35 cellular contexts compared by ENCODE assay signal in the genomic region with DNA sequence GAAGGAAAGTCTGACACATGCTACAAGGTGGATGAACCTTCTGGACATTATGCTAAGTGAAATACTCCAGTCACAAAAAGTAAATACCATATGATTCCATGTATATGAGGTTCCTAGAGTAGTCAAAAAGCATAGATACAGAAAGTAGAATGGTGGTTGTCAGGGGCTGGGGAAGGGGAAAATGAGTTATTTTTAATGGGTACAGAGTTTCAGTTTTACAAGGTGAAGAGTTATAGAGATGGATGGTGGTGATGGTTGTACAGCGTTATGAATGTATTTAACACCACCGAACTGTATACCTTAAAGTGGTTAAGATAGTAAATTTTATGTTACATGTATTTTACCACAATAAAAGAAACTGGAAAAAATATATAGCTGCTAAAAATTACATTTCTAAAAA. TPM values are rescaled to one million over a fixed set of nuclear protein-coding genes. Genes with fewer than 3 reads are reported as not detected.
"Had no signal": no experiment of that assay in that cellular context is flagged by ENCODE, and none has a peak within 500 bp of the region (broad histone marks: within the 10 kb centered on the region; RNA-seq: fewer than 3 reads in every experiment).

No MANE protein-coding gene starts in this region.

- H3K27me3 Mint-ChIP-seq: activated B cell treated with CpG ODN at 0.5 μM for 24 hours; activated CD8-positive, alpha-beta T cell treated with anti-CD3 and anti-CD28 coated beads for 36 hours had no signal

- H3K27ac Mint-ChIP-seq: activated B cell treated with CpG ODN at 0.5 μM for 24 hours; activated CD8-positive, alpha-beta T cell treated with anti-CD3 and anti-CD28 coated beads for 36 hours; activated naive CD4-positive, alpha-beta T cell treated with anti-CD3 and anti-CD28 coated beads for 36 hours had no signal

- H3K4me1 ChIP-seq: ascending aorta had no signal

- DNase-seq: activated B cell treated with CpG ODN at 0.5 μM for 24 hours; activated CD4-positive, alpha-beta T cell treated with anti-CD3 and anti-CD28 coated beads for 4 hours; activated CD4-positive, alpha-beta T cell treated with anti-CD3 and anti-CD28 coated beads, Interleukin-2, amount 50 U/mL, for 1 hour; activated CD4-positive, CD25-positive, alpha-beta regulatory T cell treated with anti-CD3 and anti-CD28 coated beads, Interleukin-2, amount 50 U/mL, for 72 hours; activated CD8-positive, alpha-beta T cell treated with anti-CD3 and anti-CD28 coated beads for 36 hours; activated gamma-delta T cell treated with Interleukin-2 at 50 U/mL for 16 hours; activated naive CD4-positive, alpha-beta T cell treated with anti-CD3 and anti-CD28 coated beads for 36 hours; activated T-cell treated with anti-CD3 and anti-CD28 coated beads for 4 hours; activated T-cell treated with anti-CD3 and anti-CD28 coated beads, Interleukin-2, amount 50 U/mL, for 72 hours; amygdala; cerebellar nuclear complex; MM.1S; MV-4-11; NCI-H1092; NCI-H1436 treated with DMSO at 0.1 percent for 48 hours; NCI-H1694 treated with DMSO at 0.1 percent for 48 hours; NCI-H2029; NCI-H2171; NCI-H226; NCI-H526; NCI-H748 treated with DMSO at 0.1 percent for 48 hours; Right ventricle myocardium superior; SW 1271; T-helper 1 cell; T-helper 2 cell; T-helper 9 cell had no signal

- H3K4me3 ChIP-seq: ascending aorta, cardiac muscle cell had no signal

- H3K9me3 Mint-ChIP-seq: activated CD8-positive, alpha-beta T cell treated with anti-CD3 and anti-CD28 coated beads for 36 hours; activated naive CD4-positive, alpha-beta T cell treated with anti-CD3 and anti-CD28 coated beads for 36 hours; activated naive CD4-positive, alpha-beta T cell treated with anti-CD3 and anti-CD28 coated beads, Interleukin-2, amount 50 U/mL, for 72 hours; activated T-cell treated with anti-CD3 and anti-CD28 coated beads, Interleukin-2, amount 50 U/mL, for 72 hours had no signal

- ATAC-seq: activated CD8-positive, alpha-beta T cell treated with anti-CD3 and anti-CD28 coated beads for 36 hours had no signal

- H3K27me3 ChIP-seq: ascending aorta, cardiac muscle cell had no signal

- H3K9me3 ChIP-seq: ascending aorta had no signal

- H3K4me1 Mint-ChIP-seq: activated B cell treated with CpG ODN at 0.5 μM for 24 hours had no signal

- H3K4me3 Mint-ChIP-seq: activated B cell treated with CpG ODN at 0.5 μM for 24 hours; activated CD8-positive, alpha-beta T cell treated with anti-CD3 and anti-CD28 coated beads for 36 hours; activated naive CD4-positive, alpha-beta T cell treated with anti-CD3 and anti-CD28 coated beads for 36 hours; activated T-cell treated with anti-CD3 and anti-CD28 coated beads, Interleukin-2, amount 50 U/mL, for 72 hours had no signal

- H3K27ac ChIP-seq: ascending aorta, cardiac muscle cell, KMS-11, VCaP had no signal

RNA-seq across cellular contexts. Expression of gene FNDC8, which starts 19.7 kb away (rescaled TPM):
- total RNA-seq: activated B cell treated with CpG ODN at 0.5 μM for 24 hours; activated CD8-positive, alpha-beta memory T cell treated with anti-CD3 and anti-CD28 coated beads for 36 hours; activated CD8-positive, alpha-beta T cell treated with anti-CD3 and anti-CD28 coated beads for 36 hours; activated naive CD4-positive, alpha-beta T cell treated with anti-CD3 and anti-CD28 coated beads for 36 hours; activated naive CD4-positive, alpha-beta T cell treated with anti-CD3 and anti-CD28 coated beads, Interleukin-2, amount 50 U/mL, for 72 hours; activated T-cell treated with anti-CD3 and anti-CD28 coated beads, Interleukin-2, amount 50 U/mL, for 72 hours; ascending aorta; cardiac muscle cell; LHCN-M2; NCI-H460; OCI-LY7; Right ventricle myocardium superior had no signal
- polyA plus RNA-seq: cardiac muscle cell had no signal

RNA-seq across cellular contexts. Expression of gene UNC45B, which starts 45.9 kb away (rescaled TPM):
- total RNA-seq: activated B cell treated with CpG ODN at 0.5 μM for 24 hours; activated CD8-positive, alpha-beta memory T cell treated with anti-CD3 and anti-CD28 coated beads for 36 hours; ascending aorta; OCI-LY7 had no signal
